Comparison of ENCODE assay signal across 39 cellular contexts in genomic region chr1:81187636-81188035, GRCh38.
"Had no signal": no experiment of that assay in that cellular context is flagged by ENCODE, and none has a peak within 500 bp of the region (broad histone marks: within the 10 kb centered on the region; RNA-seq: fewer than 3 reads in every experiment).

No MANE protein-coding gene starts in this region.

- H3K4me3 ChIP-seq: adrenal gland, ascending aorta, body of pancreas, breast epithelium, cardiac muscle cell had no signal

- ATAC-seq: activated naive CD4-positive, alpha-beta T cell treated with anti-CD3 and anti-CD28 coated beads, Interleukin-2, amount 50 U/mL, for 72 hours; activated naive CD8-positive, alpha-beta T cell treated with anti-CD3 and anti-CD28 coated beads, Interleukin-2, amount 50 U/mL, for 24 hours; activated T-cell treated with anti-CD3 and anti-CD28 coated beads, Interleukin-2, amount 50 U/mL, for 4 hours; activated T-cell treated with anti-CD3 and anti-CD28 coated beads, Interleukin-2, amount 50 U/mL, for 72 hours; activated T-helper 17 cell treated with anti-CD3 and anti-CD28 coated beads, Interleukin-2, amount 50 U/mL, for 72 hours; body of pancreas had no signal

- H3K27me3 Mint-ChIP-seq: activated naive CD4-positive, alpha-beta T cell treated with anti-CD3 and anti-CD28 coated beads, Interleukin-2, amount 10 ng/mL, durations not matched to agents 7 days and 5 days; activated naive CD4-positive, alpha-beta T cell treated with anti-CD3 and anti-CD28 coated beads, Interleukin-2, amount 50 U/mL, for 24 hours; activated naive CD8-positive, alpha-beta T cell; activated naive CD8-positive, alpha-beta T cell treated with anti-CD3 and anti-CD28 coated beads for 36 hours; activated naive CD8-positive, alpha-beta T cell treated with anti-CD3 and anti-CD28 coated beads, Interleukin-2, amount 10 ng/mL, durations not matched to agents 7 days and 5 days; activated naive CD8-positive, alpha-beta T cell treated with anti-CD3 and anti-CD28 coated beads, Interleukin-2, amount 50 U/mL, for 24 hours; activated T-cell treated with anti-CD3 and anti-CD28 coated beads, Interleukin-2, amount 50 U/mL, for 24 hours; activated T-helper 17 cell treated with anti-CD3 and anti-CD28 coated beads, Interleukin-2, amount 50 U/mL, for 72 hours; central memory CD8-positive, alpha-beta T cell had no signal

- H3K27ac Mint-ChIP-seq: activated naive CD4-positive, alpha-beta T cell treated with anti-CD3 and anti-CD28 coated beads for 36 hours; activated naive CD4-positive, alpha-beta T cell treated with anti-CD3 and anti-CD28 coated beads, Interleukin-2, amount 10 ng/mL, durations not matched to agents 7 days and 5 days; activated naive CD4-positive, alpha-beta T cell treated with anti-CD3 and anti-CD28 coated beads, Interleukin-2, amount 50 U/mL, for 24 hours; activated naive CD4-positive, alpha-beta T cell treated with anti-CD3 and anti-CD28 coated beads, Interleukin-2, amount 50 U/mL, for 72 hours; activated naive CD8-positive, alpha-beta T cell; activated naive CD8-positive, alpha-beta T cell treated with anti-CD3 and anti-CD28 coated beads for 36 hours; activated naive CD8-positive, alpha-beta T cell treated with anti-CD3 and anti-CD28 coated beads, Interleukin-2, amount 10 ng/mL, durations not matched to agents 7 days and 5 days; activated naive CD8-positive, alpha-beta T cell treated with anti-CD3 and anti-CD28 coated beads, Interleukin-2, amount 50 U/mL, for 24 hours; activated T-cell treated with anti-CD3 and anti-CD28 coated beads, Interleukin-2, amount 50 U/mL, for 24 hours; activated T-cell treated with anti-CD3 and anti-CD28 coated beads, Interleukin-2, amount 50 U/mL, for 72 hours; activated T-helper 1 cell treated with anti-CD3 and anti-CD28 coated beads, Interleukin-12 subunit alpha, Interleukin-12 subunit beta, Interleukin-2, Interleukin-4 antibody, amounts not matched to agents 30 ng/mL and 10 ng/mL and 1 ng/mL, durations not matched to agents 14 hours and 24 hours and 36 hours; activated T-helper 17 cell treated with anti-CD3 and anti-CD28 coated beads, Interleukin-2, amount 50 U/mL, for 72 hours; activated T-helper 2 cell treated with anti-CD3 and anti-CD28 coated beads, Interferon-gamma antibody, Interleukin-2, Interleukin-4, amounts not matched to agents 10 μg/mL and 5 μg/mL and 100 μg/mL, durations not matched to agents 14 hours and 24 hours and 36 hours; brain had no signal

- H3K27me3 ChIP-seq: adrenal gland, ascending aorta, body of pancreas, brain microvascular endothelial cell, breast epithelium, cardiac muscle cell had no signal

- H3K36me3 ChIP-seq: adrenal gland, ascending aorta, brain microvascular endothelial cell, breast epithelium, cardiac muscle cell had no signal

- FAIRE-seq: astrocyte had no signal

- H3K4me3 Mint-ChIP-seq: activated naive CD4-positive, alpha-beta T cell treated with anti-CD3 and anti-CD28 coated beads for 36 hours; activated naive CD4-positive, alpha-beta T cell treated with anti-CD3 and anti-CD28 coated beads, Interleukin-2, amount 10 ng/mL, durations not matched to agents 7 days and 5 days; activated naive CD4-positive, alpha-beta T cell treated with anti-CD3 and anti-CD28 coated beads, Interleukin-2, amount 50 U/mL, for 24 hours; activated naive CD8-positive, alpha-beta T cell; activated naive CD8-positive, alpha-beta T cell treated with anti-CD3 and anti-CD28 coated beads for 36 hours; activated naive CD8-positive, alpha-beta T cell treated with anti-CD3 and anti-CD28 coated beads, Interleukin-2, amount 10 ng/mL, durations not matched to agents 7 days and 5 days; activated naive CD8-positive, alpha-beta T cell treated with anti-CD3 and anti-CD28 coated beads, Interleukin-2, amount 50 U/mL, for 24 hours; activated T-cell treated with anti-CD3 and anti-CD28 coated beads, Interleukin-2, amount 50 U/mL, for 24 hours; activated T-cell treated with anti-CD3 and anti-CD28 coated beads, Interleukin-2, amount 50 U/mL, for 4 hours; activated T-cell treated with anti-CD3 and anti-CD28 coated beads, Interleukin-2, amount 50 U/mL, for 72 hours; activated T-helper 1 cell treated with anti-CD3 and anti-CD28 coated beads, Interleukin-12 subunit alpha, Interleukin-12 subunit beta, Interleukin-2, Interleukin-4 antibody, amounts not matched to agents 30 ng/mL and 10 ng/mL and 1 ng/mL, durations not matched to agents 14 hours and 24 hours and 36 hours; activated T-helper 17 cell treated with anti-CD3 and anti-CD28 coated beads, Interleukin-2, amount 50 U/mL, for 72 hours; brain; central memory CD8-positive, alpha-beta T cell had no signal

- H3K4me1 Mint-ChIP-seq: activated naive CD4-positive, alpha-beta T cell treated with anti-CD3 and anti-CD28 coated beads, Interleukin-2, amount 10 ng/mL, durations not matched to agents 7 days and 5 days; activated naive CD4-positive, alpha-beta T cell treated with anti-CD3 and anti-CD28 coated beads, Interleukin-2, amount 50 U/mL, for 24 hours; activated naive CD8-positive, alpha-beta T cell treated with anti-CD3 and anti-CD28 coated beads for 36 hours; activated naive CD8-positive, alpha-beta T cell treated with anti-CD3 and anti-CD28 coated beads, Interleukin-2, amount 10 ng/mL, durations not matched to agents 7 days and 5 days; activated naive CD8-positive, alpha-beta T cell treated with anti-CD3 and anti-CD28 coated beads, Interleukin-2, amount 50 U/mL, for 24 hours; activated T-helper 17 cell treated with anti-CD3 and anti-CD28 coated beads, Interleukin-2, amount 50 U/mL, for 72 hours; brain; central memory CD8-positive, alpha-beta T cell had no signal

- DNase-seq: activated effector memory CD4-positive, alpha-beta T cell treated with anti-CD3 and anti-CD28 coated beads, Interleukin-2, amount 50 U/mL, for 16 hours; activated effector memory CD4-positive, alpha-beta T cell treated with Interleukin-2 at 50 U/mL for 16 hours; activated gamma-delta T cell; activated gamma-delta T cell treated with Interleukin-2 at 50 U/mL for 16 hours; activated naive CD4-positive, alpha-beta T cell; activated naive CD4-positive, alpha-beta T cell treated with anti-CD3 and anti-CD28 coated beads for 36 hours; activated naive CD4-positive, alpha-beta T cell treated with anti-CD3 and anti-CD28 coated beads, Interleukin-2, amount 10 ng/mL, durations not matched to agents 7 days and 5 days; activated naive CD4-positive, alpha-beta T cell treated with anti-CD3 and anti-CD28 coated beads, Interleukin-2, amount 50 U/mL, for 16 hours; activated naive CD4-positive, alpha-beta T cell treated with Interleukin-2 at 50 U/mL for 16 hours; activated naive CD8-positive, alpha-beta T cell treated with anti-CD3 and anti-CD28 coated beads for 36 hours; activated naive CD8-positive, alpha-beta T cell treated with anti-CD3 and anti-CD28 coated beads, Interleukin-2, amount 10 ng/mL, durations not matched to agents 7 days and 5 days; activated naive CD8-positive, alpha-beta T cell treated with anti-CD3 and anti-CD28 coated beads, Interleukin-2, amount 50 U/mL, for 24 hours; activated T-cell treated with anti-CD3 and anti-CD28 coated beads, Interleukin-2, amount 50 U/mL, for 1 hour; activated T-cell treated with anti-CD3 and anti-CD28 coated beads, Interleukin-2, amount 50 U/mL, for 24 hours; activated T-cell treated with anti-CD3 and anti-CD28 coated beads, Interleukin-2, amount 50 U/mL, for 4 hours; activated T-cell treated with anti-CD3 and anti-CD28 coated beads, Interleukin-2, amount 50 U/mL, for 48 hours; activated T-cell treated with anti-CD3 and anti-CD28 coated beads, Interleukin-2, amount 50 U/mL, for 72 hours; adrenal gland; amniotic stem cell; amygdala; anterior cingulate cortex; aorta; body of pancreas; brain microvascular endothelial cell; caudate nucleus; central memory CD4-positive, alpha-beta T cell; cerebellar nuclear complex had no signal

- H3K9me3 Mint-ChIP-seq: activated naive CD4-positive, alpha-beta T cell treated with anti-CD3 and anti-CD28 coated beads, Interleukin-2, amount 50 U/mL, for 24 hours; activated naive CD8-positive, alpha-beta T cell treated with anti-CD3 and anti-CD28 coated beads, Interleukin-2, amount 50 U/mL, for 24 hours; activated T-cell treated with anti-CD3 and anti-CD28 coated beads, Interleukin-2, amount 50 U/mL, for 4 hours had no signal
